33 cellular contexts compared by ENCODE assay signal in genomic region chr13:39167018-39167417, GRCh38.
A peak's percentile ranks its signal among the peaks of the same experiment; 100 is the strongest.
DNase-seq lines count a peak whose midpoint lies in the region; ATAC-seq and TF ChIP-seq lines count a peak whose summit lies in the region.
"Had no signal": no experiment of that assay in that cellular context is flagged by ENCODE, and none has a peak within 500 bp of the region (broad histone marks: within the 10 kb centered on the region; RNA-seq: fewer than 3 reads in every experiment).

No MANE protein-coding gene starts in this region.

- H3K36me3 ChIP-seq in left ventricle myocardium inferior: no peaks in the 10 kb centered on the region
- H3K36me3 ChIP-seq: BE2C; BLaER1; BLaER1 treated with 17β-estradiol and CSF1 and Interleukin-3, amounts not matched to agents 10 nM and 100 nM had no signal

- no peak for TF ChIP-seq CTCF in left ventricle myocardium inferior (IDR thresholded peaks at IDR 0.05; ENCODE audit: borderline replicate concordance)

- intact Hi-C loops in Right ventricle myocardium superior (cut with DNase I) (no loop called here), left ventricle myocardium inferior (cut with micrococcal nuclease) (no loop called here), left ventricle myocardium superior (cut with micrococcal nuclease) (no loop called here), cardiac septum (cut with DNase I) (no loop called here)

- H3K27me3 ChIP-seq in left ventricle myocardium inferior (ENCODE audit: low read depth): no peaks in the 10 kb centered on the region
- H3K27me3 ChIP-seq: BLaER1; BLaER1 treated with 17β-estradiol and CSF1 and Interleukin-3, amounts not matched to agents 10 nM and 100 nM had no signal

- peak; percentile 56 for DNase-seq in NCI-H748 (lab: John Stamatoyannopoulos, UW; ENCODE audit: unreplicated experiment)
- DNase-seq in NCI-H748 treated with DMSO at 0.1 percent for 48 hours (lab: John Stamatoyannopoulos, UW): no peak
- no peak for DNase-seq in Right ventricle myocardium superior
- DNase-seq in left ventricle myocardium inferior: no peak
- no peak for DNase-seq in left ventricle myocardium superior
- DNase-seq in cardiac septum (ENCODE audit: low spot score): no peak
- peak; percentile 5 for DNase-seq in NCI-H69 (lab: John Stamatoyannopoulos, UW)
- DNase-seq: 8988T; ACHN; AML-193; BE2C; C1 segment of cervical spinal cord; Caco-2; Calu3; CD4-positive, alpha-beta memory T cell; CD4-positive, alpha-beta T cell; CD4-positive, CD25-positive, alpha-beta regulatory T cell; CD8-positive, alpha-beta memory T cell; CD8-positive, alpha-beta T cell; COR-L47; DMS 273 treated with DMSO at 0.1 percent for 48 hours; DMS153; DMS53; DMS79; DMS79 treated with DMSO at 0.1 percent for 48 hours; DND-41; EL had no signal

- peak; percentile 69 for ATAC-seq in Right ventricle myocardium superior (ENCODE audit: poor library complexity)
- peak; percentile 72 for ATAC-seq in left ventricle myocardium superior
- ATAC-seq in HG03025 (IDR thresholded peaks at IDR 0.05; ENCODE audit: low FRiP score, unreplicated experiment): no peak
- ATAC-seq: A549; CD8-positive, alpha-beta T cell had no signal

- H3K4me1 ChIP-seq in left ventricle myocardium inferior: no peaks in the 10 kb centered on the region
- H3K4me1 ChIP-seq: A549; BE2C; BLaER1; BLaER1 treated with 17β-estradiol and CSF1 and Interleukin-3, amounts not matched to agents 10 nM and 100 nM; Caco-2 had no signal

- H3K27ac ChIP-seq in left ventricle myocardium inferior (replicated peaks): no peak overlapping the region
- H3K27ac ChIP-seq: 22Rv1; A549; BLaER1; BLaER1 treated with 17β-estradiol and CSF1 and Interleukin-3, amounts not matched to agents 10 nM and 100 nM; C4-2B had no signal

- H3K9me3 ChIP-seq in left ventricle myocardium inferior (replicated peaks): no peaks in the 10 kb centered on the region
- H3K9me3 ChIP-seq: A549; BE2C; BLaER1; BLaER1 treated with 17β-estradiol and CSF1 and Interleukin-3, amounts not matched to agents 10 nM and 100 nM; Caco-2 had no signal

- no peak overlapping the region for H3K4me3 ChIP-seq in left ventricle myocardium inferior
- H3K4me3 ChIP-seq: A549; BLaER1; BLaER1 treated with 17β-estradiol and CSF1 and Interleukin-3, amounts not matched to agents 10 nM and 100 nM had no signal

Comparison
In these comparisons a context has a peak if more than half of its experiments do, and no peak if none do; other contexts are left out.
1. DNase-seq: peak in NCI-H748 (single experiment) and NCI-H69 (single experiment); none in NCI-H748 treated with DMSO at 0.1 percent for 48 hours (single experiment), Right ventricle myocardium superior (single experiment), left ventricle myocardium inferior (single experiment), left ventricle myocardium superior (single experiment) and cardiac septum (single experiment).